20 cellular contexts compared by ENCODE assay signal in genomic region chr15:90646662-90647305, GRCh38.
DNase-seq lines count a peak whose midpoint lies in the region; ATAC-seq, FAIRE-seq and TF ChIP-seq lines count a peak whose summit lies in the region.
"Had no signal": no experiment of that assay in that cellular context is flagged by ENCODE, and none has a peak within 500 bp of the region (broad histone marks: within the 10 kb centered on the region; RNA-seq: fewer than 3 reads in every experiment).

No MANE protein-coding gene starts in this region.

- no peak overlapping the region for H2AFZ ChIP-seq in GM12878 (ENCODE audit: control insufficient read depth, low read depth, low read length)

- RAD21 ChIA-PET in GM12878 (lab: Charles Lee; ENCODE audit: unreplicated experiment), result no interaction called here

- no peaks in the 10 kb centered on the region for H3K9me3 Mint-ChIP-seq in activated CD8-positive, alpha-beta T cell treated with anti-CD3 and anti-CD28 coated beads, Interleukin-2, amount 10 ng/mL, durations not matched to agents 7 days and 5 days (ENCODE audit: insufficient read depth)
- H3K9me3 Mint-ChIP-seq in activated CD8-positive, alpha-beta T cell treated with anti-CD3 and anti-CD28 coated beads for 36 hours, result no peaks in the 10 kb centered on the region
- H3K9me3 Mint-ChIP-seq in natural killer cell treated with Interleukin-12 subunit alpha and Interleukin-12 subunit beta and Interleukin-15 and Interleukin-18, amount 100 ng/mL, for 72 hours, result no peaks in the 10 kb centered on the region
- H3K9me3 Mint-ChIP-seq: CD8-positive, alpha-beta T cell had no signal

- no peaks in the 10 kb centered on the region for H4K20me1 ChIP-seq in GM12878 (ENCODE audit: control insufficient read depth, insufficient read depth)

- SMC1A ChIA-PET in GM12878 (lab: Charles Lee; ENCODE audit: uncharacterized antibody, unreplicated experiment), result no interaction called here

- H3K4me1 ChIP-seq in HEK293 (ENCODE audit: control insufficient read depth, insufficient read depth, low read length) (no peaks in the 10 kb centered on the region), GM12878 (ENCODE audit: control insufficient read depth, insufficient read depth, low read length) (peaks cover 14% of the 10 kb centered on the region)

- no peak overlapping the region for H3K4me3 Mint-ChIP-seq in activated CD8-positive, alpha-beta T cell treated with anti-CD3 and anti-CD28 coated beads, Interleukin-2, amount 10 ng/mL, durations not matched to agents 7 days and 5 days
- H3K4me3 Mint-ChIP-seq in activated CD8-positive, alpha-beta T cell treated with anti-CD3 and anti-CD28 coated beads for 36 hours, result no peak overlapping the region
- H3K4me3 Mint-ChIP-seq in natural killer cell treated with Interleukin-12 subunit alpha and Interleukin-12 subunit beta and Interleukin-15 and Interleukin-18, amount 100 ng/mL, for 72 hours, result no peak overlapping the region
- H3K4me3 Mint-ChIP-seq: CD8-positive, alpha-beta T cell had no signal

- H3K36me3 ChIP-seq in HEK293 (ENCODE audit: control insufficient read depth in 2 of 2, insufficient read depth in 1 of 2, low read length in 2 of 2) (peaks cover 0 to 25% of the 10 kb centered on the region in 2 experiments; a peak in 1 of 3 replicates), GM12878 (ENCODE audit: control insufficient read depth in 2 of 2, insufficient read depth in 2 of 2, low read length in 1 of 2) (peaks cover 7 to 12% of the 10 kb centered on the region in 2 experiments)

- H3K27ac ChIP-seq in HEK293 (ENCODE audit: extremely low read depth, low read depth, low read length) (no peak overlapping the region), GM12878 (ENCODE audit: control insufficient read depth, insufficient read depth) (no peak overlapping the region)
- H3K27ac ChIP-seq: body of pancreas had no signal

- H3K4me1 Mint-ChIP-seq in activated CD8-positive, alpha-beta T cell treated with anti-CD3 and anti-CD28 coated beads, Interleukin-2, amount 10 ng/mL, durations not matched to agents 7 days and 5 days (ENCODE audit: low read depth), result peaks cover 42% of the 10 kb centered on the region
- peaks cover 27% of the 10 kb centered on the region for H3K4me1 Mint-ChIP-seq in activated CD8-positive, alpha-beta T cell treated with anti-CD3 and anti-CD28 coated beads for 36 hours (ENCODE audit: low read depth)
- peaks cover 26 to 35% of the 10 kb centered on the region in 2 donors for H3K4me1 Mint-ChIP-seq in natural killer cell treated with Interleukin-12 subunit alpha and Interleukin-12 subunit beta and Interleukin-15 and Interleukin-18, amount 100 ng/mL, for 72 hours (ENCODE audit: low read depth in 2 of 2)

- TF ChIP-seq POLR2A in GM12878 (IDR thresholded peaks at IDR 0.05; ENCODE audit: low read depth, low read length), result no peak

- no peak overlapping the region for H3K4me2 ChIP-seq in GM12878 (ENCODE audit: control insufficient read depth, insufficient read depth)

- 90% methylated on average over 6 of the region's 6 CpGs for WGBS in GM12878 (ENCODE audit: insufficient coverage, insufficient replicate concordance, low lambda C conversion rate, missing lambda C conversion rate)

- H3K9me3 ChIP-seq in HEK293 (ENCODE audit: control insufficient read depth, insufficient read depth, low read depth, low read length) (no peaks in the 10 kb centered on the region), GM12878 (replicated peaks; ENCODE audit: control insufficient read depth, insufficient read depth, low read length) (no peaks in the 10 kb centered on the region; the same call in 2 of the 3 replicates)
- H3K9me3 ChIP-seq: body of pancreas had no signal

- peak overlapping the region; percentile 50 for H3K27ac Mint-ChIP-seq in activated CD8-positive, alpha-beta T cell treated with anti-CD3 and anti-CD28 coated beads, Interleukin-2, amount 10 ng/mL, durations not matched to agents 7 days and 5 days
- H3K27ac Mint-ChIP-seq in activated CD8-positive, alpha-beta T cell treated with anti-CD3 and anti-CD28 coated beads for 36 hours, result no peak overlapping the region
- H3K27ac Mint-ChIP-seq in natural killer cell treated with Interleukin-12 subunit alpha and Interleukin-12 subunit beta and Interleukin-15 and Interleukin-18, amount 100 ng/mL, for 72 hours, result peak overlapping the region; percentile 13 to 59
- H3K27ac Mint-ChIP-seq: CD8-positive, alpha-beta T cell had no signal

- peak; percentile 23 for DNase-seq in activated CD8-positive, alpha-beta T cell treated with anti-CD3 and anti-CD28 coated beads, Interleukin-2, amount 10 ng/mL, durations not matched to agents 7 days and 5 days
- DNase-seq in activated CD8-positive, alpha-beta T cell treated with anti-CD3 and anti-CD28 coated beads for 36 hours, result no peak
- DNase-seq in GM12878 (ENCODE audit: low read depth, low spot score) (no peak), NCI-H748 (lab: John Stamatoyannopoulos, UW; ENCODE audit: unreplicated experiment) (no peak), G401 (ENCODE audit: low spot score) (no peak), NCI-H2029 (lab: John Stamatoyannopoulos, UW) (no peak)
- no peak for DNase-seq in natural killer cell treated with Interleukin-12 subunit alpha and Interleukin-12 subunit beta and Interleukin-15 and Interleukin-18, amount 100 ng/mL, for 72 hours (ENCODE audit: low spot score)
- DNase-seq: activated gamma-delta T cell treated with Interleukin-2 at 50 U/mL for 16 hours; body of pancreas; CD8-positive, alpha-beta T cell; foreskin fibroblast; kidney glomerular epithelial cell; mesenchymal stem cell; NCI-H1105 treated with DMSO at 0.1 percent for 48 hours; NCI-H2171 treated with DMSO at 0.1 percent for 48 hours; stimulated activated naive CD4-positive, alpha-beta T cell had no signal

- POLR2A ChIA-PET in activated CD8-positive, alpha-beta T cell treated with anti-CD3 and anti-CD28 coated beads, Interleukin-2, amount 10 ng/mL, durations not matched to agents 7 days and 5 days (lab: Charles Lee), result no interaction called here
- POLR2A ChIA-PET in activated CD8-positive, alpha-beta T cell treated with anti-CD3 and anti-CD28 coated beads for 36 hours (lab: Charles Lee), result no interaction called here
- POLR2A ChIA-PET in HEK293 (lab: Yijun Ruan, JAX), result interaction anchor here (1.5 kb wide), 1 partner anchor 70 kb away, joined by 6 read pairs; the partner anchor contains the start of gene BLM
- POLR2A ChIA-PET in GM12878 (lab: Charles Lee), result no interaction called here

- TF ChIP-seq CTCF in activated CD8-positive, alpha-beta T cell treated with anti-CD3 and anti-CD28 coated beads for 36 hours (IDR thresholded peaks at IDR 0.05), result no peak
- TF ChIP-seq CTCF in HEK293 (tag by site-specific recombination; IDR thresholded peaks at IDR 0.05), result no peak
- TF ChIP-seq CTCF in GM12878 (IDR thresholded peaks at IDR 0.05 in 2 of 3, conservative IDR thresholded peaks at IDR 0.05 in 1 of 3; ENCODE audit: control insufficient read depth in 2 of 3, extremely low read depth in 1 of 3, insufficient read depth in 1 of 3, low read depth in 3 of 3, low read length in 3 of 3), result no peak

- H3K27me3 ChIP-seq in GM12878 (replicated peaks in 1 of 2; ENCODE audit: control insufficient read depth in 2 of 2, insufficient read depth in 2 of 2, low read length in 1 of 2), result no peaks in the 10 kb centered on the region
- H3K27me3 ChIP-seq: body of pancreas, tibial nerve had no signal

- in situ Hi-C loops in GM12878 (cut with MboI) (loop anchor here (5.0 kb wide), 1 partner anchor 241 kb away; no protein-coding TSS in a partner anchor), G401 (cut with HindIII; ENCODE audit: low sequenced_read_pairs) (no loop called here)

- H3K4me3 ChIP-seq in HEK293 (ENCODE audit: low read depth, low read length) (no peak overlapping the region), GM12878 (no peak overlapping the region)
- H3K4me3 ChIP-seq: body of pancreas, tibial nerve had no signal

- intact Hi-C loops in activated CD8-positive, alpha-beta T cell treated with anti-CD3 and anti-CD28 coated beads for 36 hours (cut with micrococcal nuclease), result no loop called here
- intact Hi-C loops in GM12878 (cut with micrococcal nuclease; ENCODE audit: unreplicated experiment), result no loop called here

- no peak for ATAC-seq in activated CD8-positive, alpha-beta T cell treated with anti-CD3 and anti-CD28 coated beads, Interleukin-2, amount 10 ng/mL, durations not matched to agents 7 days and 5 days
- ATAC-seq in activated CD8-positive, alpha-beta T cell treated with anti-CD3 and anti-CD28 coated beads for 36 hours, result no peak
- no peak for ATAC-seq in GM12878
- ATAC-seq in natural killer cell treated with Interleukin-12 subunit alpha and Interleukin-12 subunit beta and Interleukin-15 and Interleukin-18, amount 100 ng/mL, for 72 hours, result no peak
- ATAC-seq: body of pancreas; CD8-positive, alpha-beta T cell had no signal

- no TSS peak for BruUV-seq in GM12878 (replicated peaks; lab: Mats Ljungman, UMichigan)

- TF ChIP-seq EP300 in GM12878 (IDR thresholded peaks at IDR 0.05; ENCODE audit: borderline replicate concordance in 1 of 2, control insufficient read depth in 1 of 2, low read depth in 2 of 2, low read length in 2 of 2), result no peak

- no peaks in the 10 kb centered on the region for H3K79me2 ChIP-seq in GM12878 (ENCODE audit: control insufficient read depth, insufficient read depth, low read length)

- CTCF ChIA-PET in activated CD8-positive, alpha-beta T cell treated with anti-CD3 and anti-CD28 coated beads, Interleukin-2, amount 10 ng/mL, durations not matched to agents 7 days and 5 days (lab: Charles Lee), result no interaction called here
- CTCF ChIA-PET in activated CD8-positive, alpha-beta T cell treated with anti-CD3 and anti-CD28 coated beads for 36 hours (lab: Charles Lee), result interaction anchor here (1.6 kb wide), 1 partner anchor 327 kb away, joined by 3 read pairs; no protein-coding TSS in a partner anchor
- CTCF ChIA-PET in HEK293 (lab: Yijun Ruan, JAX) (interaction anchor here (0.7 kb wide), 1 partner anchor 327 kb away, joined by 4 read pairs; no protein-coding TSS in a partner anchor), GM12878 (lab: Yijun Ruan, JAX) (interaction anchor here (0.9 kb wide), 1 partner anchor 135 kb away, joined by 3 read pairs; no protein-coding TSS in a partner anchor)

- no peak for TF ChIP-seq RAD21 in GM12878 (IDR thresholded peaks at IDR 0.05; ENCODE audit: insufficient read depth, low read depth, low read length)

- H3K36me3 Mint-ChIP-seq in activated CD8-positive, alpha-beta T cell treated with anti-CD3 and anti-CD28 coated beads, Interleukin-2, amount 10 ng/mL, durations not matched to agents 7 days and 5 days (ENCODE audit: low read depth), result peaks cover 38% of the 10 kb centered on the region
- H3K36me3 Mint-ChIP-seq in activated CD8-positive, alpha-beta T cell treated with anti-CD3 and anti-CD28 coated beads for 36 hours (ENCODE audit: low read depth), result peaks cover 15% of the 10 kb centered on the region
- no peaks in the 10 kb centered on the region for H3K36me3 Mint-ChIP-seq in natural killer cell treated with Interleukin-12 subunit alpha and Interleukin-12 subunit beta and Interleukin-15 and Interleukin-18, amount 100 ng/mL, for 72 hours

- no peaks in the 10 kb centered on the region for H3K27me3 Mint-ChIP-seq in activated CD8-positive, alpha-beta T cell treated with anti-CD3 and anti-CD28 coated beads, Interleukin-2, amount 10 ng/mL, durations not matched to agents 7 days and 5 days (ENCODE audit: low read depth)
- no peaks in the 10 kb centered on the region for H3K27me3 Mint-ChIP-seq in activated CD8-positive, alpha-beta T cell treated with anti-CD3 and anti-CD28 coated beads for 36 hours
- H3K27me3 Mint-ChIP-seq in natural killer cell treated with Interleukin-12 subunit alpha and Interleukin-12 subunit beta and Interleukin-15 and Interleukin-18, amount 100 ng/mL, for 72 hours, result no peaks in the 10 kb centered on the region

- no peak overlapping the region for H3K9ac ChIP-seq in GM12878 (ENCODE audit: control insufficient read depth, insufficient read depth, low read length)

- FAIRE-seq in GM12878 (lab: Jason Lieb, UNC), result no peak
- FAIRE-seq: GM18507, HTR-8/SVneo had no signal
